ENCODE assay signal across 12 cellular contexts in genomic region chr13:33869005-33869404, GRCh38.
"Had no signal": no experiment of that assay in that cellular context is flagged by ENCODE, and none has a peak within 500 bp of the region (broad histone marks: within the 10 kb centered on the region; RNA-seq: fewer than 3 reads in every experiment).

No MANE protein-coding gene starts in this region.

- DNase-seq: activated CD4-positive, alpha-beta T cell treated with anti-CD3 and anti-CD28 coated beads for 4 hours; activated CD8-positive, alpha-beta memory T cell treated with anti-CD3 and anti-CD28 coated beads, Interleukin-2, amount 50 U/mL, for 48 hours; activated CD8-positive, alpha-beta T cell treated with anti-CD3 and anti-CD28 coated beads for 36 hours; activated naive CD4-positive, alpha-beta T cell treated with anti-CD3 and anti-CD28 coated beads for 36 hours; dorsolateral prefrontal cortex; heart right ventricle; midbrain; retina; stimulated activated CD4-positive, alpha-beta T cell treated with anti-CD3 and anti-CD28 coated beads, Interleukin-4, amount 100 ng/mL, for 4 hours; uterus had no signal

- H3K36me3 ChIP-seq: heart right ventricle, uterus had no signal

- H3K9me3 ChIP-seq: heart right ventricle, uterus had no signal

- H2AFZ ChIP-seq: parathyroid adenoma had no signal

- H3K9ac ChIP-seq: parathyroid adenoma had no signal

- H3K4me3 ChIP-seq: dorsolateral prefrontal cortex, heart right ventricle, skin epidermis, uterus had no signal

- ATAC-seq: activated CD8-positive, alpha-beta T cell treated with anti-CD3 and anti-CD28 coated beads for 36 hours; heart right ventricle had no signal

- H3K4me1 ChIP-seq: parathyroid adenoma, uterus had no signal

- H3K27me3 ChIP-seq: dorsolateral prefrontal cortex, heart right ventricle, uterus had no signal

- H3K27ac ChIP-seq: heart right ventricle, parathyroid adenoma, uterus had no signal
